Comparison of ENCODE assay signal across 1 cellular context in genomic region chr15:69380726-69381105, GRCh38.
TF ChIP-seq lines count a peak whose summit lies in the region.

No MANE protein-coding gene starts in this region.

TF ChIP-seq in GM23338, 12 proteins besides CTCF, POLR2A, EP300 and RAD21 (continued from another document):
- TF ChIP-seq ZNF462 (CRISPR knock-in tag; IDR thresholded peaks at IDR 0.05) (no peak), CREB1 (CRISPR knock-in tag; IDR thresholded peaks at IDR 0.05; ENCODE audit: low read depth) (no peak), JUNB (IDR thresholded peaks at IDR 0.05; ENCODE audit: unreplicated experiment) (no peak), EZH2 (IDR thresholded peaks at IDR 0.05; ENCODE audit: low read depth, unreplicated experiment) (no peak), POLR2AphosphoS5 (IDR thresholded peaks at IDR 0.05; ENCODE audit: low read depth) (no peak)
